8 cellular contexts compared by ENCODE assay signal in genomic region chr5:160119142-160119904, GRCh38. TPM values are rescaled to one million over a fixed set of nuclear protein-coding genes. Genes with fewer than 3 reads are reported as not detected.
DNase-seq lines count a peak whose midpoint lies in the region; ATAC-seq and TF ChIP-seq lines count a peak whose summit lies in the region.

TSS of gene PWWP2A (minus strand) at chr5:160119450. CDS start at chr5:160119388, 62 bp downstream.

- peak; percentile 100 for DNase-seq in AG10803 (ENCODE audit: low read depth)
- DNase-seq in NCI-H446 (lab: John Stamatoyannopoulos, UW), result peak; percentile 99
- DNase-seq in activated CD4-positive, CD25-positive, alpha-beta regulatory T cell treated with anti-CD3 and anti-CD28 coated beads, Interleukin-2, amount 50 U/mL, for 16 hours (ENCODE audit: low read depth, low spot score), result peak; percentile 96
- peak; percentile 90 to 97 for DNase-seq in central memory CD8-positive, alpha-beta T cell (ENCODE audit: low spot score in 2 of 2)
- DNase-seq in inferior parietal cortex (ENCODE audit: extremely low spot score), result peak; percentile 100
- DNase-seq in spleen, result peak; percentile 99

- no peaks in the 10 kb centered on the region for H3K27me3 ChIP-seq in spleen (replicated peaks in 1 of 7)

- peaks cover 10% of the 10 kb centered on the region for H3K4me1 Mint-ChIP-seq in central memory CD8-positive, alpha-beta T cell

- H3K36me3 ChIP-seq in spleen, result peaks cover 0 to 34% (median 19%) of the 10 kb centered on the region in 6 donors

- 0 to 1% (median 1%) methylated on average over 28 to 55 of the region's 55 CpGs for WGBS in spleen, 5 donors

- peaks cover 5 to 43% (median 25%) of the 10 kb centered on the region in 6 donors for H3K4me1 ChIP-seq in spleen

- TF ChIP-seq CTCF in AG10803 (conservative IDR thresholded peaks at IDR 0.05; ENCODE audit: low read length), result no peak
- TF ChIP-seq CTCF in spleen (IDR thresholded peaks at IDR 0.05 in 8 of 11, conservative IDR thresholded peaks at IDR 0.05 in 3 of 11), result peak in 3 of 11 experiments; percentile 16 to 34 (median 28)

- peak within 1 kb of the TSS; percentile 81 for H3K4me3 ChIP-seq in AG10803 (ENCODE audit: low read length)
- peak within 1 kb of the TSS; percentile 88 to 100 (median 97) for H3K4me3 ChIP-seq in spleen

- intact Hi-C loops in spleen (cut with DNase I; ENCODE audit: low total_unique reads), result no loop called here

- peaks cover 25% of the 10 kb centered on the region for H3K36me3 Mint-ChIP-seq in central memory CD8-positive, alpha-beta T cell (ENCODE audit: insufficient read depth)

- H3K27ac ChIP-seq in spleen, result peak within 1 kb of the TSS; percentile 97 to 99 (median 98)

- ATAC-seq in GM19025 (IDR thresholded peaks at IDR 0.05; ENCODE audit: low read depth, unreplicated experiment) (peak; percentile 82), HG03342 (IDR thresholded peaks at IDR 0.05; ENCODE audit: unreplicated experiment) (peak; percentile 92)
- ATAC-seq in central memory CD8-positive, alpha-beta T cell (replicated peaks; ENCODE audit: extremely low read depth, poor library complexity, severe bottlenecking), result peak; percentile 94

- no peaks in the 10 kb centered on the region for H3K9me3 ChIP-seq in spleen

- H3K27me3 Mint-ChIP-seq in central memory CD8-positive, alpha-beta T cell, result peaks cover 15% of the 10 kb centered on the region

- H3K27ac Mint-ChIP-seq in central memory CD8-positive, alpha-beta T cell (ENCODE audit: low read depth), result peak within 1 kb of the TSS; percentile 75

- H3K4me3 Mint-ChIP-seq in central memory CD8-positive, alpha-beta T cell, result peak within 1 kb of the TSS; percentile 86

- peak in 1 of 3 donors; percentile 78 for TF ChIP-seq POLR2A in spleen (IDR thresholded peaks at IDR 0.05)

- no peaks in the 10 kb centered on the region for H3K9me3 Mint-ChIP-seq in central memory CD8-positive, alpha-beta T cell

RNA-seq across cellular contexts. Expression of gene PWWP2A, which starts in this region (rescaled TPM):
- total RNA-seq in spleen, result 10 to 100 TPM; 24.9 to 36.7 (median 29.4) TPM
- 10 to 100 TPM in 2 of 3 donors, 1 to 10 TPM in 1; 8.5 to 12.0 (median 10.7) TPM for polyA plus RNA-seq in spleen

Comparison
In these comparisons a context has a peak if more than half of its experiments do, and no peak if none do; other contexts are left out.
1. Peak in every context shown above with its lines: DNase-seq, ATAC-seq, H3K4me3 ChIP-seq and H3K27ac ChIP-seq.